9 cellular contexts compared by ENCODE assay signal in the genomic region with DNA sequence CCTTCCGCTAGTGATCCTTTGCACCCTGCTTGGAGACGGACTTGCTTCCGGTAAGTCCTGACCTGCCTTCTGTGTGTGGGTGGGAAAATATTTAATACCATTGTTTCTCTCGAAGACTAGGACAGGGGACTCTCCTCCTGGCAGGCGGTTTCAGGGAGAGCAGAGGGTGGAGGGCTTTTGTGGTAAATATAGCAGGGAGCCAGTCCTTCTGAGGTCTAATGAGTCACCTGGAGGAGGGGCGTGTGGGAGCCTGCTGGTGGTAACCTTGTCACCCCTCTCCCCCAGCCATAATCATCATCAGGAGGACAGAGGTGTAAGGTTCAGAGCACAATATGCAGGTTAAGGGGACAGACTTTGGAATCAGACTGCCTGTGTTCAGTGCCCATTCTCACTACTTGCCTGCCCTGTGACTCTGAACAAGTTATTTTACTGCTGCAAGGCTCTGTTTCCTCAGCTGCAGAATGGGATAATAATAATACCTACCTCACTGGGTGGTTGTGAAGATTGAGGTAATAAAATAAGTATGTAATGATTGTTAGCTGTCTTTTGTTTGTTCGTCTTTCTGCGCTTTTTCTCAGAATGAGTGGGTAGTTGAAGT. TPM values are rescaled to one million over a fixed set of nuclear protein-coding genes. Genes with fewer than 3 reads are reported as not detected.
A peak's percentile ranks its signal among the peaks of the same experiment; 100 is the strongest.
DNase-seq lines count a peak whose midpoint lies in the region; ATAC-seq and TF ChIP-seq lines count a peak whose summit lies in the region.
"Had no signal": no experiment of that assay in that cellular context is flagged by ENCODE, and none has a peak within 500 bp of the region (broad histone marks: within the 10 kb centered on the region; RNA-seq: fewer than 3 reads in every experiment).

No MANE protein-coding gene starts in this region.

- peaks cover 6% of the 10 kb centered on the region for H3K36me3 ChIP-seq in mammary epithelial cell (ENCODE audit: insufficient read depth, low read length)
- peaks cover 3 to 11% of the 10 kb centered on the region in 2 donors for H3K36me3 ChIP-seq in mucosa of rectum (ENCODE audit: control insufficient read depth in 2 of 2, insufficient read depth in 2 of 2, low read length in 2 of 2)

- H3K4me2 ChIP-seq in mammary epithelial cell (ENCODE audit: insufficient read depth, low read depth, low read length), result peak overlapping the region; percentile 81

- H3K4me3 ChIP-seq in mammary epithelial cell (replicated peaks in 1 of 3; ENCODE audit: insufficient read depth in 1 of 3, low read depth in 2 of 3, low read length in 3 of 3) (peak overlapping the region; percentile 13 to 24 (median 17)), mucosa of rectum (ENCODE audit: low read length in 2 of 2) (peak overlapping the region in 1 of 2 donors; percentile 8), foreskin fibroblast (ENCODE audit: low read depth in 1 of 2, low read length in 2 of 2) (no peak overlapping the region)

- CTCF ChIA-PET in mammary epithelial cell (lab: Charles Lee; ENCODE audit: low non-redundant PET), result no interaction called here

- in situ Hi-C loops in mammary epithelial cell (cut with MboI; ENCODE audit: low sequenced_read_pairs in 2 of 2), result no loop called here

- TF ChIP-seq CTCF in mammary epithelial cell (conservative IDR thresholded peaks at IDR 0.05 in 1 of 2, IDR thresholded peaks at IDR 0.05 in 1 of 2; ENCODE audit: extremely low read depth in 1 of 2, insufficient read depth in 1 of 2, low read depth in 1 of 2, low read length in 2 of 2) (no peak), foreskin fibroblast (IDR thresholded peaks at IDR 0.05; ENCODE audit: low read depth, low read length) (no peak)

- 5% methylated on average over 8 of the region's 8 CpGs for WGBS in mammary epithelial cell (ENCODE audit: low coverage, missing lambda C conversion rate)

- H3K27ac ChIP-seq in mammary epithelial cell (ENCODE audit: insufficient read depth, low read depth, low read length), result peak overlapping the region; percentile 80
- H3K27ac ChIP-seq in mucosa of rectum (ENCODE audit: low read depth in 2 of 2, low read length in 2 of 2), result peak overlapping the region; percentile 78 to 89

- no peaks in the 10 kb centered on the region for H3K9me3 ChIP-seq in mammary epithelial cell (replicated peaks; ENCODE audit: insufficient read depth, low read length)
- no peaks in the 10 kb centered on the region for H3K9me3 ChIP-seq in mucosa of rectum (ENCODE audit: control insufficient read depth in 2 of 2, low read length in 2 of 2)

- peak; percentile 29 for DNase-seq in stimulated activated naive CD4-positive, alpha-beta T cell treated with Interleukin-2 at 50 U/mL for 16 hours (lab: John Stamatoyannopoulos, UW)
- no peak for DNase-seq in stimulated activated naive CD4-positive, alpha-beta T cell (lab: John Stamatoyannopoulos, UW)
- DNase-seq in mammary epithelial cell, result peak; percentile 88
- no peak for DNase-seq in medulla oblongata (ENCODE audit: extremely low spot score)
- no peak for DNase-seq in cerebellar cortex (ENCODE audit: low spot score)
- no peak for DNase-seq in foreskin fibroblast
- DNase-seq: activated CD4-positive, CD25-positive, alpha-beta regulatory T cell had no signal

- no peak for ATAC-seq in HG03378 (IDR thresholded peaks at IDR 0.05; ENCODE audit: unreplicated experiment)

- peak overlapping the region; percentile 12 for H2AFZ ChIP-seq in mammary epithelial cell (ENCODE audit: low read depth, low read length)

- H3K79me2 ChIP-seq in mammary epithelial cell (ENCODE audit: insufficient read depth, low read length), result peaks cover 84% of the 10 kb centered on the region

- BruUV-seq in mammary epithelial cell (replicated peaks; lab: Mats Ljungman, UMichigan), result TSS peak; percentile 9

- H4K20me1 ChIP-seq in mammary epithelial cell (ENCODE audit: insufficient read depth, low read length), result no peaks in the 10 kb centered on the region

- intact Hi-C loops in mammary epithelial cell (cut with micrococcal nuclease), result loop anchor here (1.0 to 2.0 kb wide), 4 partner anchors 16 to 58 kb away; no protein-coding TSS in a partner anchor

- H3K27me3 ChIP-seq in mammary epithelial cell (ENCODE audit: insufficient read depth, low read length) (no peaks in the 10 kb centered on the region), mucosa of rectum (ENCODE audit: control insufficient read depth in 2 of 2, insufficient read depth in 2 of 2, low read length in 2 of 2) (no peaks in the 10 kb centered on the region)

- dilution Hi-C loops in mammary epithelial cell (cut with HindIII; ENCODE audit: low sequenced_read_pairs), result no loop called here

- H3K9ac ChIP-seq in mammary epithelial cell (ENCODE audit: insufficient read depth, low read length) (peak overlapping the region; percentile 87), mucosa of rectum (ENCODE audit: low read depth in 1 of 2, low read length in 2 of 2) (peak overlapping the region in 1 of 2 donors; percentile 63)

- peaks cover 55% of the 10 kb centered on the region for H3K4me1 ChIP-seq in mammary epithelial cell (ENCODE audit: insufficient read depth, low read length)
- H3K4me1 ChIP-seq in mucosa of rectum (ENCODE audit: control insufficient read depth in 2 of 2, insufficient read depth in 2 of 2, low read length in 2 of 2), result peaks cover 27 to 33% of the 10 kb centered on the region in 2 donors

RNA-seq across cellular contexts. Expression of a gene that starts 47.4 kb away (rescaled TPM):
- 10 to 100 TPM; 34.8 to 45.6 TPM for total RNA-seq in mammary epithelial cell
- 17.1 TPM for polyA plus RNA-seq in mammary epithelial cell
- polyA minus RNA-seq in mammary epithelial cell, result 41.4 TPM

Comparison
In these comparisons a context has a peak if more than half of its experiments do, and no peak if none do; other contexts are left out.
1. DNase-seq: peak in stimulated activated naive CD4-positive, alpha-beta T cell treated with Interleukin-2 at 50 U/mL for 16 hours (single experiment) and mammary epithelial cell (single experiment); none in stimulated activated naive CD4-positive, alpha-beta T cell (0 of 6), medulla oblongata (single experiment), cerebellar cortex (single experiment) and foreskin fibroblast (0 of 2).
2. H3K4me3 ChIP-seq: peak in mammary epithelial cell (3 of 3); none in foreskin fibroblast (0 of 2).